In the genomic region with DNA sequence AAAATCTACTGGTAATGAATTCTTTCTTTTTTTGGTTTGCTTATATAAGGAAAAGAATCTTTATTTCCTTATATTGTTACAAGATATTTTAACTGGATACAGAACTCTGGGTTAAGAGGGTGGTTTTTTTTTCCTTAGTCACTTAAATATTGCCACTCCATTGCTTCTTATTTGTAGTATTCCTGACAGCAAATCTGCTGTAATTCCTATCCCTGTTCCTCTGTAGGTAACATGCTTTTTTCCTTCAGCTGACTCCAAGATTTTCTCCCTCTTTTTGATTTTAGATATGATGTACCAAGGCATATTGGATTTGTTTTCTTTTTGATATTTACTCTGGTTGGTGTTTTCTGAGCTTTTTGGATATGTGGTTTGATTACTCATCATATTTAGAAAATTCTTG, we compare ENCODE assay signal across 11 cellular contexts.
"Had no signal": no experiment of that assay in that cellular context is flagged by ENCODE, and none has a peak within 500 bp of the region (broad histone marks: within the 10 kb centered on the region; RNA-seq: fewer than 3 reads in every experiment).

No MANE protein-coding gene starts in this region.

- H3K9ac ChIP-seq: GM23248 had no signal

- H3K9me3 ChIP-seq: HAP-1 had no signal

- H3K4me3 ChIP-seq: GM23248, GM23338, HAP-1 had no signal

- H3K36me3 ChIP-seq: HAP-1 had no signal

- H3K4me2 ChIP-seq: GM23338 had no signal

- H3K27ac Mint-ChIP-seq: GM23338, H9, HFFc6 had no signal

- H2AFZ ChIP-seq: GM23248, GM23338 had no signal

- ATAC-seq: GM23338, HCT116 had no signal

- H3K27ac ChIP-seq: GM23248 had no signal

- H3K4me1 ChIP-seq: HAP-1 had no signal

- FAIRE-seq: H1, H54 had no signal

- DNase-seq: GM23248, GOT3, H7, H9, HCEC 1CT, HFFc6 had no signal

- H3K9me3 Mint-ChIP-seq: HFFc6 had no signal

- H3K4me3 Mint-ChIP-seq: GM23338, H9, HFFc6 had no signal

- H3K4me1 Mint-ChIP-seq: GM23338, H9 had no signal
